In genomic region chr3:148727242-148727641, GRCh38 we compare ENCODE assay signal across 9 cellular contexts. TPM values are rescaled to one million over a fixed set of nuclear protein-coding genes. Genes with fewer than 3 reads are reported as not detected.
DNase-seq lines count a peak whose midpoint lies in the region; TF ChIP-seq lines count a peak whose summit lies in the region.
"Had no signal": no experiment of that assay in that cellular context is flagged by ENCODE, and none has a peak within 500 bp of the region (broad histone marks: within the 10 kb centered on the region; RNA-seq: fewer than 3 reads in every experiment).

No MANE protein-coding gene starts in this region.

- H3K27me3 ChIP-seq in Loucy (ENCODE audit: insufficient read depth, low read length, poor library complexity, severe bottlenecking): no peaks in the 10 kb centered on the region

- H3K4me2 ChIP-seq in Loucy (ENCODE audit: low read depth, low read length, poor library complexity, severe bottlenecking): no peak overlapping the region

- no peaks in the 10 kb centered on the region for H3K9me3 ChIP-seq in Loucy (ENCODE audit: insufficient read depth, low read depth, low read length)

- no peak overlapping the region for H3K4me3 Mint-ChIP-seq in activated naive CD4-positive, alpha-beta T cell treated with anti-CD3 and anti-CD28 coated beads, Interleukin-2, amount 10 ng/mL, durations not matched to agents 7 days and 5 days

- DNase-seq in activated naive CD4-positive, alpha-beta T cell treated with anti-CD3 and anti-CD28 coated beads, Interleukin-2, amount 10 ng/mL, durations not matched to agents 7 days and 5 days: peak; percentile 23
- DNase-seq in activated naive CD4-positive, alpha-beta T cell (lab: John Stamatoyannopoulos, UW): no peak
- DNase-seq in HCEC 1CT (peak; percentile 63), SHP77 treated with DMSO at 0.1 percent for 48 hours (lab: John Stamatoyannopoulos, UW) (peak; percentile 90), fibroblast of the conjunctiva (ENCODE audit: low read depth) (peak; percentile 5), renal cortical epithelial cell (ENCODE audit: low read depth) (peak; percentile 61)
- no peak for DNase-seq in stimulated activated CD4-positive, alpha-beta T cell treated with anti-CD3 and anti-CD28 coated beads, Interleukin-4, amount 100 ng/mL, for 24 hours

- H3K27me3 Mint-ChIP-seq in activated naive CD4-positive, alpha-beta T cell treated with anti-CD3 and anti-CD28 coated beads, Interleukin-2, amount 10 ng/mL, durations not matched to agents 7 days and 5 days: no peaks in the 10 kb centered on the region

- no peaks in the 10 kb centered on the region for H3K79me2 ChIP-seq in Loucy (ENCODE audit: insufficient read depth, low read length)

- H3K36me3 ChIP-seq in Loucy (ENCODE audit: insufficient read depth, low read length): no peaks in the 10 kb centered on the region

- peaks cover 4% of the 10 kb centered on the region for H3K4me1 Mint-ChIP-seq in activated naive CD4-positive, alpha-beta T cell treated with anti-CD3 and anti-CD28 coated beads, Interleukin-2, amount 10 ng/mL, durations not matched to agents 7 days and 5 days

- no peaks in the 10 kb centered on the region for H3K9me3 Mint-ChIP-seq in activated naive CD4-positive, alpha-beta T cell treated with anti-CD3 and anti-CD28 coated beads, Interleukin-2, amount 10 ng/mL, durations not matched to agents 7 days and 5 days

- H4K20me1 ChIP-seq in Loucy (ENCODE audit: insufficient read depth, low read length, poor library complexity, severe bottlenecking): no peaks in the 10 kb centered on the region

- peak; percentile 89 for TF ChIP-seq CTCF in Loucy (conservative IDR thresholded peaks at IDR 0.05; ENCODE audit: low read length)

- H3F3A ChIP-seq in Loucy (ENCODE audit: low read depth): no peaks in the 10 kb centered on the region

- CTCF ChIA-PET in activated naive CD4-positive, alpha-beta T cell treated with anti-CD3 and anti-CD28 coated beads, Interleukin-2, amount 10 ng/mL, durations not matched to agents 7 days and 5 days (lab: Charles Lee): no interaction called here

- no peaks in the 10 kb centered on the region for H3K9me2 ChIP-seq in Loucy (replicated peaks; ENCODE audit: low read depth, low read length)

- peak overlapping the region; percentile 57 for H2AFZ ChIP-seq in Loucy (ENCODE audit: low read length)

- H3K27ac Mint-ChIP-seq in activated naive CD4-positive, alpha-beta T cell treated with anti-CD3 and anti-CD28 coated beads, Interleukin-2, amount 10 ng/mL, durations not matched to agents 7 days and 5 days: no peak overlapping the region
- H3K27ac Mint-ChIP-seq: activated naive CD4-positive, alpha-beta T cell treated with anti-CD3 and anti-CD28 coated beads, Interleukin-2, amount 50 U/mL, for 72 hours had no signal

- H3K36me3 Mint-ChIP-seq in activated naive CD4-positive, alpha-beta T cell treated with anti-CD3 and anti-CD28 coated beads, Interleukin-2, amount 10 ng/mL, durations not matched to agents 7 days and 5 days: no peaks in the 10 kb centered on the region
- H3K36me3 Mint-ChIP-seq: activated naive CD4-positive, alpha-beta T cell treated with anti-CD3 and anti-CD28 coated beads, Interleukin-2, amount 50 U/mL, for 72 hours had no signal

- H3K4me1 ChIP-seq in Loucy (ENCODE audit: insufficient read depth, low read length, poor library complexity, severe bottlenecking): no peaks in the 10 kb centered on the region

- H3K9ac ChIP-seq in Loucy (ENCODE audit: low read depth, low read length, poor library complexity, severe bottlenecking): no peak overlapping the region

- no peak overlapping the region for H3K4me3 ChIP-seq in Loucy (ENCODE audit: low read length, poor library complexity, severe bottlenecking)

RNA-seq across cellular contexts. Expression of gene AGTR1, which starts 29.5 kb away (rescaled TPM):
- total RNA-seq in renal cortical epithelial cell: not detected in 2 replicates
- total RNA-seq: activated naive CD4-positive, alpha-beta T cell treated with anti-CD3 and anti-CD28 coated beads, Interleukin-2, amount 50 U/mL, for 72 hours had no signal

Comparison
In these comparisons a context has a peak if more than half of its experiments do, and no peak if none do; other contexts are left out.
1. DNase-seq: peak in activated naive CD4-positive, alpha-beta T cell treated with anti-CD3 and anti-CD28 coated beads, Interleukin-2, amount 10 ng/mL, durations not matched to agents 7 days and 5 days (single experiment), HCEC 1CT (single experiment), SHP77 treated with DMSO at 0.1 percent for 48 hours (single experiment), fibroblast of the conjunctiva (single experiment) and renal cortical epithelial cell (single experiment); none in activated naive CD4-positive, alpha-beta T cell (0 of 4) and stimulated activated CD4-positive, alpha-beta T cell treated with anti-CD3 and anti-CD28 coated beads, Interleukin-4, amount 100 ng/mL, for 24 hours (single experiment).